In the genomic region with DNA sequence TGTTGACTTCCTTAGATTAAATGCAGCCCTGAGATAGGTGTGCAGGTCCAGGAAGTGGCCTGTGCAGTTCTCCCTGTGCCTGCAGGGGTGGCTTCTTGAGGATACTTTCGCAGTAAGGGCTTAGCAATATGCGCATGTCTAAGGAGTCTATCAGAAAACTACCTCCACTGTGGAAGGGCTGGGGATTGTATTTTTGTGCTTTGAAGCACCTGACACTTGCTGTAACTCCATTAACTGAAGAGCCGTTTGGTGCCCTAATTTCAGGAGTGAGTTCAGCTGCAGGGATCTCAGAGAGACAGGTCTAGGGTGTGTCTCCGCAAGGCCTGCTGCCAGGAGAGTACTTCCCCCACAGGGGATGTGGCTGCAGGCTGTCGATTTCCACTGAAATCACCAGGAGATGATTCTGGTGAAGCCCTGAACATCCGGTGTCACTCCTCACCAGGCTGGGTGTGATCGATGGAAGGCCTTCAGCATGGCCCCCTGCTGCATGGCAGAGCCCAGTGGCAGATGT, we compare ENCODE assay signal across 9 cellular contexts. TPM values are rescaled to one million over a fixed set of nuclear protein-coding genes. Genes with fewer than 3 reads are reported as not detected.
DNase-seq lines count a peak whose midpoint lies in the region; ATAC-seq and TF ChIP-seq lines count a peak whose summit lies in the region.
"Had no signal": no experiment of that assay in that cellular context is flagged by ENCODE, and none has a peak within 500 bp of the region (broad histone marks: within the 10 kb centered on the region; RNA-seq: fewer than 3 reads in every experiment).

No MANE protein-coding gene starts in this region.

- H3K27me3 ChIP-seq in right atrium auricular region = no peaks in the 10 kb centered on the region
- H3K27me3 ChIP-seq in aorta (ENCODE audit: control insufficient read depth in 1 of 2, insufficient read depth in 2 of 2, low read length in 1 of 2) = no peaks in the 10 kb centered on the region

- peak; percentile 27 for ATAC-seq in HG03354 (IDR thresholded peaks at IDR 0.05; ENCODE audit: poor library complexity, severe bottlenecking, unreplicated experiment)
- ATAC-seq in aorta (ENCODE audit: low FRiP score) = no peak

- no peaks in the 10 kb centered on the region for H3K9me3 ChIP-seq in right atrium auricular region
- no peaks in the 10 kb centered on the region for H3K9me3 ChIP-seq in aorta (ENCODE audit: control insufficient read depth, low read length)

- no peak for TF ChIP-seq CTCF in right atrium auricular region (IDR thresholded peaks at IDR 0.05)

- peak; percentile 49 for DNase-seq in activated CD4-positive, CD25-positive, alpha-beta regulatory T cell treated with anti-CD3 and anti-CD28 coated beads, Interleukin-2, amount 50 U/mL, for 72 hours
- DNase-seq in posterior vena cava (ENCODE audit: low spot score) (peak; percentile 64), right atrium auricular region (ENCODE audit: low spot score) (no peak), 8988T (no peak), aorta (no peak)
- DNase-seq: NCI-H524 treated with DMSO at 0.1 percent for 48 hours had no signal

- TF ChIP-seq POLR2A in GM18951 (IDR thresholded peaks at IDR 0.05; ENCODE audit: extremely low read depth, insufficient read depth, insufficient read length) = peak; percentile 19

- intact Hi-C loops in posterior vena cava (cut with DNase I) (no loop called here), aorta (cut with DNase I) (no loop called here)

- no peaks in the 10 kb centered on the region for H3K4me1 ChIP-seq in right atrium auricular region
- H3K4me1 ChIP-seq in aorta (ENCODE audit: control insufficient read depth in 1 of 2, insufficient read depth in 2 of 2, low read length in 2 of 2) = no peaks in the 10 kb centered on the region

- H3K4me3 ChIP-seq in right atrium auricular region (no peak overlapping the region), aorta (ENCODE audit: low read length in 2 of 2) (no peak overlapping the region)

- H3K36me3 ChIP-seq in right atrium auricular region (no peaks in the 10 kb centered on the region), aorta (ENCODE audit: control insufficient read depth in 1 of 2, insufficient read depth in 2 of 2, low read length in 1 of 2) (no peaks in the 10 kb centered on the region)

- WGBS in aorta, 2 donors = 53 to 57% methylated on average over 7 of the region's 7 CpGs

- H3K27ac ChIP-seq in right atrium auricular region (no peak overlapping the region), aorta (ENCODE audit: low read depth in 1 of 2, low read length in 2 of 2) (no peak overlapping the region)

- in situ Hi-C loops in GM18951 (cut with MboI; ENCODE audit: low sequenced_read_pairs, unreplicated experiment) = no loop called here

RNA-seq across cellular contexts. Expression of gene IKZF1, which starts 35.5 kb away (rescaled TPM):
- total RNA-seq in posterior vena cava (10 to 100 TPM; 11.9 to 13.7 TPM), right atrium auricular region (1 to 10 TPM; 1.7 to 9.7 TPM), aorta (10 to 100 TPM; 13.5 to 24.4 TPM)
- 1 to 10 TPM; 2.5 to 5.9 TPM for polyA plus RNA-seq in aorta
- polyA plus RNA-seq: keratinocyte had no signal

Comparison
In these comparisons a context has a peak if more than half of its experiments do, and no peak if none do; other contexts are left out.
1. DNase-seq: peak in activated CD4-positive, CD25-positive, alpha-beta regulatory T cell treated with anti-CD3 and anti-CD28 coated beads, Interleukin-2, amount 50 U/mL, for 72 hours (single experiment) and posterior vena cava (single experiment); none in right atrium auricular region (single experiment), 8988T (single experiment) and aorta (0 of 2).